10 cellular contexts compared by ENCODE assay signal in genomic region chr12:58804749-58805148, GRCh38.
DNase-seq lines count a peak whose midpoint lies in the region; ATAC-seq and TF ChIP-seq lines count a peak whose summit lies in the region.
"Had no signal": no experiment of that assay in that cellular context is flagged by ENCODE, and none has a peak within 500 bp of the region (broad histone marks: within the 10 kb centered on the region; RNA-seq: fewer than 3 reads in every experiment).

No MANE protein-coding gene starts in this region.

- no peak overlapping the region for H3K4me3 ChIP-seq in retinal pigment epithelial cell (ENCODE audit: low read length)

- peak; percentile 7 for DNase-seq in SIG-M5 treated with dmso at 0.1 percent for 504 hours (lab: John Stamatoyannopoulos, UW; ENCODE audit: unreplicated experiment)
- DNase-seq in SIG-M5 (lab: John Stamatoyannopoulos, UW) = no peak
- DNase-seq in retinal pigment epithelial cell (ENCODE audit: low read depth) = no peak
- DNase-seq in AML-193 (lab: John Stamatoyannopoulos, UW) = no peak
- no peak for DNase-seq in activated CD8-positive, alpha-beta memory T cell treated with anti-CD3 and anti-CD28 coated beads, Interleukin-2, amount 50 U/mL, for 4 hours
- DNase-seq: activated gamma-delta T cell treated with Interleukin-2 at 50 U/mL for 16 hours; CD8-positive, alpha-beta memory T cell had no signal

- H3K27ac ChIP-seq in VCaP = no peak overlapping the region

- ATAC-seq in HG03025 (IDR thresholded peaks at IDR 0.05; ENCODE audit: low FRiP score, unreplicated experiment) = peak; percentile 74
- no peak for ATAC-seq in GM21423 (IDR thresholded peaks at IDR 0.05; ENCODE audit: unreplicated experiment)

- TF ChIP-seq CTCF in VCaP (conservative IDR thresholded peaks at IDR 0.05) = peak; percentile 42
- peak; percentile 52 for TF ChIP-seq CTCF in retinal pigment epithelial cell (conservative IDR thresholded peaks at IDR 0.05; ENCODE audit: low read depth, low read length)
